In genomic region chr11:70205766-70206165, GRCh38 we compare ENCODE assay signal across 14 cellular contexts. TPM values are rescaled to one million over a fixed set of nuclear protein-coding genes. Genes with fewer than 3 reads are reported as not detected.
A peak's percentile ranks its signal among the peaks of the same experiment; 100 is the strongest.
DNase-seq lines count a peak whose midpoint lies in the region; ATAC-seq, FAIRE-seq and TF ChIP-seq lines count a peak whose summit lies in the region.
"Had no signal": no experiment of that assay in that cellular context is flagged by ENCODE, and none has a peak within 500 bp of the region (broad histone marks: within the 10 kb centered on the region; RNA-seq: fewer than 3 reads in every experiment).

No MANE protein-coding gene starts in this region.

- no peak overlapping the region for H3K23ac ChIP-seq in mesendoderm (ENCODE audit: low read length)

- no CpG with 5 or more reads among the region's 7 CpGs for WGBS in mesendoderm (ENCODE audit: extremely low coverage, insufficient coverage, low lambda C conversion rate)
- WGBS in transverse colon (ENCODE audit: low coverage in 1 of 2), 2 donors = 86 to 87% methylated on average over 3 to 7 of the region's 7 CpGs

- no peak for TF ChIP-seq EP300 in transverse colon (IDR thresholded peaks at IDR 0.05; ENCODE audit: low read depth)

- no peak for TF ChIP-seq POLR2A in GM12891 (IDR thresholded peaks at IDR 0.05; ENCODE audit: low read depth, low read length)
- no peak for TF ChIP-seq POLR2A in transverse colon (IDR thresholded peaks at IDR 0.05)

- H3K9me3 ChIP-seq in BLaER1 = no peaks in the 10 kb centered on the region
- no peaks in the 10 kb centered on the region for H3K9me3 ChIP-seq in transverse colon

- H3K4me2 ChIP-seq in BLaER1 (peak overlapping the region; percentile 92; the same call in 1 of the 2 replicates), mesendoderm (ENCODE audit: low read length) (no peak overlapping the region)

- no peak overlapping the region for H4K5ac ChIP-seq in mesendoderm (ENCODE audit: low read length)

- H2AK5ac ChIP-seq in mesendoderm (ENCODE audit: low read length) = no peak overlapping the region

- no peaks in the 10 kb centered on the region for H3K9me3 Mint-ChIP-seq in activated naive CD4-positive, alpha-beta T cell treated with anti-CD3 and anti-CD28 coated beads, Interleukin-2, amount 50 U/mL, for 72 hours

- H3K27me3 ChIP-seq in BLaER1 (no peaks in the 10 kb centered on the region), mesendoderm (ENCODE audit: insufficient read depth, low read length, poor library complexity) (no peaks in the 10 kb centered on the region), transverse colon (no peaks in the 10 kb centered on the region)

- intact Hi-C loops in transverse colon (cut with DNase I; ENCODE audit: low total_unique reads) = no loop called here

- H3K56ac ChIP-seq in mesendoderm (ENCODE audit: low read length) = peak overlapping the region; percentile 62

- peaks cover 70% of the 10 kb centered on the region for H4K20me1 ChIP-seq in BLaER1

- H3K27ac Mint-ChIP-seq in activated naive CD4-positive, alpha-beta T cell treated with anti-CD3 and anti-CD28 coated beads, Interleukin-2, amount 50 U/mL, for 72 hours = peak overlapping the region; percentile 97 to 100

- ATAC-seq in activated naive CD4-positive, alpha-beta T cell treated with anti-CD3 and anti-CD28 coated beads, Interleukin-2, amount 50 U/mL, for 72 hours = no peak
- ATAC-seq in HG02642 (IDR thresholded peaks at IDR 0.05; ENCODE audit: poor library complexity, unreplicated experiment) = no peak

- no peak overlapping the region for H4K8ac ChIP-seq in mesendoderm (ENCODE audit: low read depth, low read length)

- in situ Hi-C loops in transverse colon (cut with MboI; ENCODE audit: low pct_ligation_motif_present in 1 of 4, low pct_unique_long_range_greater_than_20kb in 1 of 4, low sequenced_read_pairs in 3 of 4) = no loop called here

- H3K18ac ChIP-seq in mesendoderm (ENCODE audit: low read length) = no peak overlapping the region

- H3K4me1 ChIP-seq in BLaER1 (peaks cover 40% of the 10 kb centered on the region), mesendoderm (ENCODE audit: control insufficient read depth, low read depth, low read length) (peaks cover 5% of the 10 kb centered on the region), transverse colon (peaks cover 10 to 21% (median 21%) of the 10 kb centered on the region in 4 donors)

- DNase-seq in GM12891 (ENCODE audit: insufficient read length, low spot score) (no peak), mesendoderm (peak; percentile 45), globus pallidus (ENCODE audit: low spot score) (no peak), transverse colon (no peak), LoVo (ENCODE audit: low spot score) (no peak)
- no peak for DNase-seq in activated naive CD4-positive, alpha-beta T cell treated with anti-CD3 and anti-CD28 coated beads, Interleukin-2, amount 50 U/mL, for 72 hours (ENCODE audit: low spot score in 2 of 2)
- DNase-seq: activated CD4-positive, alpha-beta T cell treated with anti-CD3 and anti-CD28 coated beads, Interleukin-2, amount 50 U/mL, for 1 hour; amygdala; GF-D8; OCI-M1; stimulated activated CD4-positive, alpha-beta T cell treated with anti-CD3 and anti-CD28 coated beads, Interleukin-2, amount 100 ng/mL, for 24 hours had no signal

- H3K27ac ChIP-seq in BLaER1 = no peak overlapping the region
- no peak overlapping the region for H3K27ac ChIP-seq in mesendoderm (ENCODE audit: low read depth, low read length)
- no peak overlapping the region for H3K27ac ChIP-seq in transverse colon
- H3K27ac ChIP-seq: C4-2B had no signal

- H3K9ac ChIP-seq in BLaER1 (no peak overlapping the region), mesendoderm (ENCODE audit: low read length) (peak overlapping the region; percentile 6)

- no peak overlapping the region for H2BK15ac ChIP-seq in mesendoderm (replicated peaks; ENCODE audit: low read depth)

- FAIRE-seq in GM12891 (lab: Jason Lieb, UNC) = no peak

- peaks cover 32% of the 10 kb centered on the region for H3K79me1 ChIP-seq in mesendoderm (ENCODE audit: low read length)

- no peak overlapping the region for H2BK5ac ChIP-seq in mesendoderm (ENCODE audit: low read length)

- H3K79me2 ChIP-seq in mesendoderm (ENCODE audit: control insufficient read depth, insufficient read depth, low read length) = peaks cover 37% of the 10 kb centered on the region

- no peak for TF ChIP-seq CTCF in transverse colon (IDR thresholded peaks at IDR 0.05)

- H3K36me3 Mint-ChIP-seq in activated naive CD4-positive, alpha-beta T cell treated with anti-CD3 and anti-CD28 coated beads, Interleukin-2, amount 50 U/mL, for 72 hours = peaks cover 38 to 49% of the 10 kb centered on the region in 2 donors

- peaks cover 54% of the 10 kb centered on the region for H3K36me3 ChIP-seq in BLaER1
- peaks cover 11% of the 10 kb centered on the region for H3K36me3 ChIP-seq in mesendoderm (ENCODE audit: control insufficient read depth, insufficient read depth, low read length)
- peaks cover 0 to 24% (median 6%) of the 10 kb centered on the region in 4 donors for H3K36me3 ChIP-seq in transverse colon

- H3K4me3 ChIP-seq in BLaER1 = no peak overlapping the region
- H3K4me3 ChIP-seq in mesendoderm (ENCODE audit: low read length) = no peak overlapping the region
- H3K4me3 ChIP-seq in transverse colon = no peak overlapping the region

- no peak overlapping the region for H3K4ac ChIP-seq in mesendoderm (ENCODE audit: low read depth, low read length)

- H2BK120ac ChIP-seq in mesendoderm (ENCODE audit: low read depth, low read length) = no peak overlapping the region

TF ChIP-seq in GM12891, 5 proteins besides CTCF, POLR2A, EP300 and RAD21:
- TF ChIP-seq POU2F2 (IDR thresholded peaks at IDR 0.05; ENCODE audit: low read depth, low read length) (no peak), POLR2AphosphoS5 (IDR thresholded peaks at IDR 0.05; ENCODE audit: low read depth, low read length) (peak; percentile 23; the same call in 1 of the 2 replicates)
TF ChIP-seq in GM12891: peak in this region for 1.

RNA-seq across cellular contexts. Expression of gene FADD, which starts 2.7 kb away (rescaled TPM):
- 15.2 TPM for polyA plus RNA-seq in GM12891 (2012; ENCODE audit: low read depth, missing spikeins)
- 10 to 100 TPM; 22.7 to 34.4 TPM for total RNA-seq in activated naive CD4-positive, alpha-beta T cell treated with anti-CD3 and anti-CD28 coated beads, Interleukin-2, amount 50 U/mL, for 72 hours
- 40.9 TPM for polyA plus RNA-seq in mesendoderm (2013, experiment 1 of 2)
- polyA plus RNA-seq in mesendoderm (2013, experiment 2 of 2) = 40.4 TPM
- 10 to 100 TPM; 24.5 to 42.3 (median 31.5) TPM for total RNA-seq in transverse colon
